ENCODE assay signal across 24 cellular contexts in the genomic region with DNA sequence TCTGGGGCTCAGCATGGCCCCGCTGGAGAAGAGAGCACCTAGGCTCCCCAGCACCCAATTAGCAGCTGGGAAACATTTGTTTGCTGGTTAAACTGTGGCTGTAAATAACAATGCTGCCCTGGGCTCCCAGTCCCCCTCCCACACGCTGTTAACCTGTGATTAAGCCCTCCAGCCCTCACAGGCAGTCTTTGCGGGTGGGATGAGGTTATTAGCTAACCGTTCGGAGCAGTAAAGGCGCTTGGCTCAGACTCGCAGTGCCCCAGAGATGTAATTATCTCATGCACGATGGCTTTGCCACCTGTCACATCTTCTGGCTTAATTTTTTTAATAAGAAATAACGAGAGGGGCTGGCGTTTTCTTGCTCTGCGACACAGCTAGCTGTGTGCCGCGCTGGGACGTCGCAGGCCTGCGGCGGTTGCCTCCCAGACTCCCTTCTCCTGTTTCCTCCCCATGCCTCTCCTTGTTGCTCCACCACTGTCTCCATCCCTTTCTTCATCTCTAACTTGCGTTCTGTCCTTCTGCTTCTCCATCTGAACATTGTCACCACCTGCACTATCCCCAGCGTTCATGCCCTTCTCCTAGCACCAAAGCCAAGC.
DNase-seq lines count a peak whose midpoint lies in the region; ATAC-seq and TF ChIP-seq lines count a peak whose summit lies in the region.
"Had no signal": no experiment of that assay in that cellular context is flagged by ENCODE, and none has a peak within 500 bp of the region (broad histone marks: within the 10 kb centered on the region; RNA-seq: fewer than 3 reads in every experiment).

No MANE protein-coding gene starts in this region.

- peak; percentile 55 for DNase-seq in G401 (ENCODE audit: low spot score)
- DNase-seq in NCI-H1436 treated with DMSO at 0.1 percent for 48 hours (lab: John Stamatoyannopoulos, UW), result peak; percentile 71
- peak; percentile 96 for DNase-seq in NCI-H82 (lab: John Stamatoyannopoulos, UW)
- DNase-seq in mesenteric fat pad (ENCODE audit: low spot score), result peak; percentile 65
- DNase-seq in smooth muscle cell (lab: John Stamatoyannopoulos, UW; ENCODE audit: unreplicated experiment), result no peak
- no peak for DNase-seq in activated naive CD8-positive, alpha-beta T cell treated with anti-CD3 and anti-CD28 coated beads, Interleukin-2, amount 50 U/mL, for 24 hours
- no peak for DNase-seq in iPS-NIHi11 (ENCODE audit: low spot score)
- DNase-seq: activated CD4-positive, alpha-beta T cell treated with anti-CD3 and anti-CD28 coated beads for 4 hours; activated CD8-positive, alpha-beta memory T cell treated with anti-CD3 and anti-CD28 coated beads, Interleukin-2, amount 10 ng/mL, durations not matched to agents 7 days and 5 days; activated naive CD8-positive, alpha-beta T cell treated with anti-CD3 and anti-CD28 coated beads for 36 hours; effector memory CD8-positive, alpha-beta T cell; esophagus squamous epithelium; MV-4-11; naive thymus-derived CD4-positive, alpha-beta T cell; NCI-H446 treated with DMSO at 0.1 percent for 48 hours; SHP77; T-cell; testis had no signal

- H3K36me3 Mint-ChIP-seq in activated naive CD8-positive, alpha-beta T cell treated with anti-CD3 and anti-CD28 coated beads, Interleukin-2, amount 50 U/mL, for 24 hours (ENCODE audit: low read depth), result no peaks in the 10 kb centered on the region
- H3K36me3 Mint-ChIP-seq: activated CD8-positive, alpha-beta memory T cell treated with anti-CD3 and anti-CD28 coated beads, Interleukin-2, amount 10 ng/mL, durations not matched to agents 7 days and 5 days; activated naive CD8-positive, alpha-beta T cell treated with anti-CD3 and anti-CD28 coated beads for 36 hours; memory B cell; naive thymus-derived CD4-positive, alpha-beta T cell; stimulated activated memory B cell treated with anti-CD40 and anti-IgM and Interleukin-4, amounts not matched to agents 10 μg/mL and 1 μg/mL and 100 μg/mL, for 72 hours; T-cell had no signal

- no peak overlapping the region for H3K9ac ChIP-seq in smooth muscle cell (ENCODE audit: low read depth)
- H3K9ac ChIP-seq: parathyroid adenoma had no signal

- no peak for TF ChIP-seq CTCF in smooth muscle cell (IDR thresholded peaks at IDR 0.05; ENCODE audit: borderline replicate concordance, insufficient read depth, poor library complexity, severe bottlenecking)

- H3K9me3 ChIP-seq in smooth muscle cell (replicated peaks; ENCODE audit: low read depth), result no peaks in the 10 kb centered on the region
- H3K9me3 ChIP-seq: esophagus squamous epithelium, HAP-1, testis had no signal

- 87% methylated on average over 19 of the region's 19 CpGs for WGBS in smooth muscle cell (ENCODE audit: low lambda C conversion rate)

- H3K4me3 ChIP-seq in smooth muscle cell, result no peak overlapping the region
- H3K4me3 ChIP-seq: esophagus squamous epithelium, HAP-1, testis had no signal

- no peaks in the 10 kb centered on the region for H3K36me3 ChIP-seq in smooth muscle cell (ENCODE audit: low read depth)
- H3K36me3 ChIP-seq: esophagus squamous epithelium, HAP-1 had no signal

- H3K4me2 ChIP-seq in smooth muscle cell, result no peak overlapping the region

- no peaks in the 10 kb centered on the region for H3K79me2 ChIP-seq in smooth muscle cell (ENCODE audit: low read depth)
- H3K79me2 ChIP-seq: parathyroid adenoma had no signal

- H3K4me1 ChIP-seq in smooth muscle cell (ENCODE audit: low read depth), result no peaks in the 10 kb centered on the region
- H3K4me1 ChIP-seq: esophagus squamous epithelium, HAP-1, testis had no signal

- no peak overlapping the region for H3K4me3 Mint-ChIP-seq in activated naive CD8-positive, alpha-beta T cell treated with anti-CD3 and anti-CD28 coated beads, Interleukin-2, amount 50 U/mL, for 24 hours
- H3K4me3 Mint-ChIP-seq: activated CD8-positive, alpha-beta memory T cell treated with anti-CD3 and anti-CD28 coated beads, Interleukin-2, amount 10 ng/mL, durations not matched to agents 7 days and 5 days; activated naive CD8-positive, alpha-beta T cell treated with anti-CD3 and anti-CD28 coated beads for 36 hours; activated T-helper 1 cell treated with anti-CD3 and anti-CD28 coated beads, Interleukin-12 subunit alpha, Interleukin-12 subunit beta, Interleukin-2, Interleukin-4 antibody, amounts not matched to agents 30 ng/mL and 10 ng/mL and 1 ng/mL, durations not matched to agents 14 hours and 24 hours and 36 hours; effector memory CD8-positive, alpha-beta T cell; memory B cell; naive thymus-derived CD4-positive, alpha-beta T cell; stimulated activated memory B cell treated with anti-CD40 and anti-IgM and Interleukin-4, amounts not matched to agents 10 μg/mL and 1 μg/mL and 100 μg/mL, for 72 hours; T-cell had no signal

- no peaks in the 10 kb centered on the region for H3K9me3 Mint-ChIP-seq in activated naive CD8-positive, alpha-beta T cell treated with anti-CD3 and anti-CD28 coated beads, Interleukin-2, amount 50 U/mL, for 24 hours
- H3K9me3 Mint-ChIP-seq: activated naive CD8-positive, alpha-beta T cell treated with anti-CD3 and anti-CD28 coated beads for 36 hours; activated T-helper 1 cell treated with anti-CD3 and anti-CD28 coated beads, Interleukin-12 subunit alpha, Interleukin-12 subunit beta, Interleukin-2, Interleukin-4 antibody, amounts not matched to agents 30 ng/mL and 10 ng/mL and 1 ng/mL, durations not matched to agents 14 hours and 24 hours and 36 hours; effector memory CD8-positive, alpha-beta T cell; memory B cell; stimulated activated memory B cell treated with anti-CD40 and anti-IgM and Interleukin-4, amounts not matched to agents 10 μg/mL and 1 μg/mL and 100 μg/mL, for 72 hours; T-cell had no signal

- no peak overlapping the region for H2AFZ ChIP-seq in smooth muscle cell (ENCODE audit: low read depth)
- H2AFZ ChIP-seq: parathyroid adenoma had no signal

- H3K27me3 Mint-ChIP-seq in activated naive CD8-positive, alpha-beta T cell treated with anti-CD3 and anti-CD28 coated beads, Interleukin-2, amount 50 U/mL, for 24 hours, result no peaks in the 10 kb centered on the region
- H3K27me3 Mint-ChIP-seq: activated naive CD8-positive, alpha-beta T cell treated with anti-CD3 and anti-CD28 coated beads for 36 hours had no signal

- no peak overlapping the region for H3K27ac ChIP-seq in smooth muscle cell (ENCODE audit: low read depth)
- H3K27ac ChIP-seq: C4-2B, esophagus squamous epithelium, parathyroid adenoma, testis had no signal

- no peak for ATAC-seq in activated naive CD8-positive, alpha-beta T cell treated with anti-CD3 and anti-CD28 coated beads, Interleukin-2, amount 50 U/mL, for 24 hours
- ATAC-seq: activated CD8-positive, alpha-beta memory T cell treated with anti-CD3 and anti-CD28 coated beads, Interleukin-2, amount 10 ng/mL, durations not matched to agents 7 days and 5 days; effector memory CD8-positive, alpha-beta T cell; naive thymus-derived CD4-positive, alpha-beta T cell; stimulated activated memory B cell treated with anti-CD40 and anti-IgM and Interleukin-4, amounts not matched to agents 10 μg/mL and 1 μg/mL and 100 μg/mL, for 72 hours; T-cell had no signal

- no peaks in the 10 kb centered on the region for H3K27me3 ChIP-seq in smooth muscle cell (ENCODE audit: low read depth)
- H3K27me3 ChIP-seq: esophagus squamous epithelium, testis had no signal

- no peaks in the 10 kb centered on the region for H4K20me1 ChIP-seq in smooth muscle cell (ENCODE audit: low read depth)

- H3K27ac Mint-ChIP-seq in activated naive CD8-positive, alpha-beta T cell treated with anti-CD3 and anti-CD28 coated beads, Interleukin-2, amount 50 U/mL, for 24 hours, result no peak overlapping the region
- H3K27ac Mint-ChIP-seq: activated CD8-positive, alpha-beta memory T cell treated with anti-CD3 and anti-CD28 coated beads, Interleukin-2, amount 10 ng/mL, durations not matched to agents 7 days and 5 days; activated naive CD8-positive, alpha-beta T cell treated with anti-CD3 and anti-CD28 coated beads for 36 hours; activated T-helper 1 cell treated with anti-CD3 and anti-CD28 coated beads, Interleukin-12 subunit alpha, Interleukin-12 subunit beta, Interleukin-2, Interleukin-4 antibody, amounts not matched to agents 30 ng/mL and 10 ng/mL and 1 ng/mL, durations not matched to agents 14 hours and 24 hours and 36 hours; effector memory CD8-positive, alpha-beta T cell; memory B cell; naive thymus-derived CD4-positive, alpha-beta T cell; stimulated activated memory B cell treated with anti-CD40 and anti-IgM and Interleukin-4, amounts not matched to agents 10 μg/mL and 1 μg/mL and 100 μg/mL, for 72 hours; T-cell had no signal

- H3F3A ChIP-seq in smooth muscle cell (ENCODE audit: low read depth), result no peaks in the 10 kb centered on the region

- H3K4me1 Mint-ChIP-seq in activated naive CD8-positive, alpha-beta T cell treated with anti-CD3 and anti-CD28 coated beads, Interleukin-2, amount 50 U/mL, for 24 hours, result no peaks in the 10 kb centered on the region
- H3K4me1 Mint-ChIP-seq: activated CD8-positive, alpha-beta memory T cell treated with anti-CD3 and anti-CD28 coated beads, Interleukin-2, amount 10 ng/mL, durations not matched to agents 7 days and 5 days; activated naive CD8-positive, alpha-beta T cell treated with anti-CD3 and anti-CD28 coated beads for 36 hours; naive thymus-derived CD4-positive, alpha-beta T cell; T-cell had no signal

- in situ Hi-C loops in G401 (cut with HindIII; ENCODE audit: low sequenced_read_pairs), result no loop called here

Comparison
In these comparisons a context has a peak if more than half of its experiments do, and no peak if none do; other contexts are left out.
1. DNase-seq: peak in G401 (single experiment), NCI-H1436 treated with DMSO at 0.1 percent for 48 hours (single experiment), NCI-H82 (single experiment) and mesenteric fat pad (single experiment); none in smooth muscle cell (single experiment), activated naive CD8-positive, alpha-beta T cell treated with anti-CD3 and anti-CD28 coated beads, Interleukin-2, amount 50 U/mL, for 24 hours (single experiment) and iPS-NIHi11 (single experiment).